11 cellular contexts compared by ENCODE assay signal in genomic region chr3:115325539-115325938, GRCh38.
DNase-seq lines count a peak whose midpoint lies in the region; ATAC-seq and TF ChIP-seq lines count a peak whose summit lies in the region.
"Had no signal": no experiment of that assay in that cellular context is flagged by ENCODE, and none has a peak within 500 bp of the region (broad histone marks: within the 10 kb centered on the region; RNA-seq: fewer than 3 reads in every experiment).

No MANE protein-coding gene starts in this region.

- CTCF ChIA-PET in WTC11 (lab: Charles Lee): no interaction called here

- no peak overlapping the region for H3K27ac Mint-ChIP-seq in WTC11
- H3K27ac Mint-ChIP-seq: effector memory CD8-positive, alpha-beta T cell; nephron had no signal

- POLR2A ChIA-PET in WTC11 (lab: Charles Lee): no interaction called here

- in situ Hi-C loops in Caki2 (cut with HindIII; ENCODE audit: low pct_unique_long_range_greater_than_20kb, low sequenced_read_pairs): no loop called here

- no peaks in the 10 kb centered on the region for H3K36me3 Mint-ChIP-seq in WTC11

- no peaks in the 10 kb centered on the region for H3K27me3 Mint-ChIP-seq in WTC11 (ENCODE audit: low read depth)

- H3K9me3 Mint-ChIP-seq in WTC11: no peaks in the 10 kb centered on the region
- H3K9me3 Mint-ChIP-seq: nephron had no signal

- DNase-seq in Caki2 (ENCODE audit: low read depth): peak; percentile 13
- DNase-seq in WTC11 (ENCODE audit: low spot score): peak; percentile 73
- DNase-seq in iPS-NIHi7 (ENCODE audit: extremely low spot score): peak; percentile 67
- DNase-seq in cerebellar cortex (ENCODE audit: low spot score): no peak
- no peak for DNase-seq in GM19238 (ENCODE audit: insufficient read length, low spot score)
- DNase-seq: effector memory CD8-positive, alpha-beta T cell; NCI-H2029 treated with DMSO at 0.1 percent for 48 hours had no signal

- peaks cover 53% of the 10 kb centered on the region for H3K4me1 Mint-ChIP-seq in WTC11

- no peak for TF ChIP-seq CTCF in WTC11 (IDR thresholded peaks at IDR 0.05)

- peak; percentile 41 for ATAC-seq in HG02885 (IDR thresholded peaks at IDR 0.05; ENCODE audit: poor library complexity, unreplicated experiment)
- peak; percentile 94 for ATAC-seq in WTC11
- no peak for ATAC-seq in HG02759 (IDR thresholded peaks at IDR 0.05; ENCODE audit: unreplicated experiment)
- ATAC-seq in GM21515 (IDR thresholded peaks at IDR 0.05; ENCODE audit: unreplicated experiment): no peak
- ATAC-seq: effector memory CD8-positive, alpha-beta T cell had no signal

- H3K4me3 Mint-ChIP-seq in WTC11: no peak overlapping the region
- H3K4me3 Mint-ChIP-seq: effector memory CD8-positive, alpha-beta T cell; nephron had no signal

TF ChIP-seq in WTC11, 78 proteins besides CTCF, POLR2A, EP300 and RAD21 (continues in another document):
- TF ChIP-seq ZNF317 (CRISPR knock-in tag; IDR thresholded peaks at IDR 0.05; ENCODE audit: borderline replicate concordance, low read depth): no peak
- peak; percentile 53; the same call in 1 of the 2 replicates for TF ChIP-seq FOXP4 (CRISPR knock-in tag; IDR thresholded peaks at IDR 0.05)
- no peak for TF ChIP-seq GRHL2 (CRISPR knock-in tag; IDR thresholded peaks at IDR 0.05; ENCODE audit: insufficient replicate concordance, severe bottlenecking)
- no peak for TF ChIP-seq NFATC4 (CRISPR knock-in tag; IDR thresholded peaks at IDR 0.05)
- TF ChIP-seq CREM (CRISPR knock-in tag; IDR thresholded peaks at IDR 0.05): no peak
- peak; percentile 81; the same call in 1 of the 2 replicates for TF ChIP-seq NFE2L1 (CRISPR knock-in tag; IDR thresholded peaks at IDR 0.05)
- TF ChIP-seq MYBL2 (CRISPR knock-in tag; IDR thresholded peaks at IDR 0.05): 0 out of 2 replicates have a peak, but pooled peaks have one; percentile 32
- no peak for TF ChIP-seq ZNF396 (CRISPR knock-in tag; IDR thresholded peaks at IDR 0.05; ENCODE audit: borderline replicate concordance)
- TF ChIP-seq E2F4 (CRISPR knock-in tag; IDR thresholded peaks at IDR 0.05; ENCODE audit: borderline replicate concordance, low read depth): no peak
- peak; percentile 41; the same call in 1 of the 2 replicates for TF ChIP-seq ARID4B (CRISPR knock-in tag; IDR thresholded peaks at IDR 0.05; ENCODE audit: borderline replicate concordance)
- TF ChIP-seq ETV6 (CRISPR knock-in tag; IDR thresholded peaks at IDR 0.05): 0 out of 2 replicates have a peak, but pooled peaks have one; percentile 48
- TF ChIP-seq HMGA2 (CRISPR knock-in tag; IDR thresholded peaks at IDR 0.05): no peak
- peak; percentile 60; the same call in 1 of the 2 replicates for TF ChIP-seq TP53 (CRISPR knock-in tag; IDR thresholded peaks at IDR 0.05)
- TF ChIP-seq E2F5 (CRISPR knock-in tag; IDR thresholded peaks at IDR 0.05): no peak
- TF ChIP-seq ZNF532 (CRISPR knock-in tag; IDR thresholded peaks at IDR 0.05; ENCODE audit: borderline replicate concordance): no peak
- TF ChIP-seq NR2C2 (CRISPR knock-in tag; IDR thresholded peaks at IDR 0.05): no peak

Comparison
In these comparisons a context has a peak if more than half of its experiments do, and no peak if none do; other contexts are left out.
1. DNase-seq: peak in Caki2 (single experiment), WTC11 (single experiment) and iPS-NIHi7 (single experiment); none in cerebellar cortex (single experiment) and GM19238 (single experiment).
2. ATAC-seq: peak in HG02885 (single experiment) and WTC11 (single experiment); none in HG02759 (single experiment) and GM21515 (single experiment).